Comparison of ENCODE assay signal across 8 cellular contexts in the genomic region with DNA sequence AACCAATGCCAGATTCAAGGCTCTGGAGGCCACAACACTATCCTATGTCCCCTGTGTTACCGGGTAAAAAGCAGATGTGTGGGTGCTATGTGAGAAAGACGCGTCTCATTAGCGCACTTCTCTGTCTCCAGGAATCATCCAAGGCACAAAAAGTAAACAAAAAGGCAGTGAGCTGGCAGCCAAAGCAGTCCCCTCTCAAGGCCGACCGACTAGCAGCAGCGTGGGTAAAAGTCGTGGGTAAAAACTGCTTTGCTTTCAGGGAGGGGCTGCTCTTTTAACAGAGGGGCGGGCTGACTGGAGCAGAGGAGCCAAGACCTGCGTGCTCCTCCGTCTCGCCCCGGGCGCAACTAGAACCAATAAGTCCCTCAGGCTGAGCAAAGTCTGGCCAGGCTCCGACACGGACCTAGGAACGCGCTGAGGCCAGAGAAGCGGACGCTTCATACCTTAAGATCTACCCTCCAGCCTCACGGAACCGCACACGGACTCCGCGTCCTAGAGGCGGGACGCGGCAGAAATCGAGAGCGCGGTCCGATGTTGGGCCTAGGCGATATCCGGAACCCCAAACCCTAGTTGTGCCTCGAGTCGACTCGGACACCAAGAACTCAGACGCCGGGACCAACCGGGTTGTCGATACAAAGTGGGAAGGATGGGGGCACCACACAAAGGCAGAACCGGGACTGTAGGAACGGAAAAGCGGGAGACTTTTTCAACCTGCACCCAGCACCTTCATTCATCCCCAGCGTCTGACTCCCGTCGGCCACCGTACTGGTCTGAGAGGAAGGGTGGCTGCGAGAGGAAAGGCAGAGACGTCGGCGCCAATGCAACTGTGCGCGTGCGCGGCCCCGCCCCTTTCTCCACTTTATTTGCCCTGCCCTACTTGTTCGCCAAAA. TPM values are rescaled to one million over a fixed set of nuclear protein-coding genes. Genes with fewer than 3 reads are reported as not detected.
A peak's percentile ranks its signal among the peaks of the same experiment; 100 is the strongest.
DNase-seq lines count a peak whose midpoint lies in the region; ATAC-seq and TF ChIP-seq lines count a peak whose summit lies in the region.

A gene with protein sequence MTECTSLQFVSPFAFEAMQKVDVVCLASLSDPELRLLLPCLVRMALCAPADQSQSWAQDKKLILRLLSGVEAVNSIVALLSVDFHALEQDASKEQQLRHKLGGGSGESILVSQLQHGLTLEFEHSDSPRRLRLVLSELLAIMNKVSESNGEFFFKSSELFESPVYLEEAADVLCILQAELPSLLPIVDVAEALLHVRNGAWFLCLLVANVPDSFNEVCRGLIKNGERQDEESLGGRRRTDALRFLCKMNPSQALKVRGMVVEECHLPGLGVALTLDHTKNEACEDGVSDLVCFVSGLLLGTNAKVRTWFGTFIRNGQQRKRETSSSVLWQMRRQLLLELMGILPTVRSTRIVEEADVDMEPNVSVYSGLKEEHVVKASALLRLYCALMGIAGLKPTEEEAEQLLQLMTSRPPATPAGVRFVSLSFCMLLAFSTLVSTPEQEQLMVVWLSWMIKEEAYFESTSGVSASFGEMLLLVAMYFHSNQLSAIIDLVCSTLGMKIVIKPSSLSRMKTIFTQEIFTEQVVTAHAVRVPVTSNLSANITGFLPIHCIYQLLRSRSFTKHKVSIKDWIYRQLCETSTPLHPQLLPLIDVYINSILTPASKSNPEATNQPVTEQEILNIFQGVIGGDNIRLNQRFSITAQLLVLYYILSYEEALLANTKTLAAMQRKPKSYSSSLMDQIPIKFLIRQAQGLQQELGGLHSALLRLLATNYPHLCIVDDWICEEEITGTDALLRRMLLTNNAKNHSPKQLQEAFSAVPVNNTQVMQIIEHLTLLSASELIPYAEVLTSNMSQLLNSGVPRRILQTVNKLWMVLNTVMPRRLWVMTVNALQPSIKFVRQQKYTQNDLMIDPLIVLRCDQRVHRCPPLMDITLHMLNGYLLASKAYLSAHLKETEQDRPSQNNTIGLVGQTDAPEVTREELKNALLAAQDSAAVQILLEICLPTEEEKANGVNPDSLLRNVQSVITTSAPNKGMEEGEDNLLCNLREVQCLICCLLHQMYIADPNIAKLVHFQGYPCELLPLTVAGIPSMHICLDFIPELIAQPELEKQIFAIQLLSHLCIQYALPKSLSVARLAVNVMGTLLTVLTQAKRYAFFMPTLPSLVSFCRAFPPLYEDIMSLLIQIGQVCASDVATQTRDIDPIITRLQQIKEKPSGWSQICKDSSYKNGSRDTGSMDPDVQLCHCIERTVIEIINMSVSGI (minus strand): TSS at position 772 of the 890 bp plus-strand sequence. CDS start 1,338 bp downstream, outside the sequence.

- H3K9me3 ChIP-seq in adrenal gland (replicated peaks in 1 of 3), result no peaks in the 10 kb centered on the region
- no peaks in the 10 kb centered on the region for H3K9me3 ChIP-seq in left ventricle myocardium inferior (replicated peaks)
- H3K9me3 ChIP-seq in upper lobe of right lung, result no peaks in the 10 kb centered on the region

- H3K4me3 ChIP-seq in adrenal gland (peak within 1 kb of the TSS in 3 of 4 donors; percentile 57 to 71 (median 65)), left ventricle myocardium inferior (peak within 1 kb of the TSS; percentile 92), upper lobe of right lung (peak within 1 kb of the TSS; percentile 76)

- H3K27ac ChIP-seq in adrenal gland, result peak within 1 kb of the TSS; percentile 17 to 92 (median 76)
- peak within 1 kb of the TSS; percentile 88 for H3K27ac ChIP-seq in left ventricle myocardium inferior (replicated peaks)
- peak within 1 kb of the TSS; percentile 89 for H3K27ac ChIP-seq in upper lobe of right lung

- H3K36me3 ChIP-seq in adrenal gland (replicated peaks in 1 of 2) (peaks cover 0 to 21% of the 10 kb centered on the region in 2 donors), left ventricle myocardium inferior (peaks cover 27% of the 10 kb centered on the region), upper lobe of right lung (peaks cover 24% of the 10 kb centered on the region)

- POLR2A ChIA-PET in T-cell (lab: Charles Lee), result interaction anchor here in 1 of 2 donors (0.6 kb wide), 1 partner anchor 92 kb away, joined by 3 read pairs; no protein-coding TSS in a partner anchor

- H3K27me3 ChIP-seq in adrenal gland (no peaks in the 10 kb centered on the region), left ventricle myocardium inferior (ENCODE audit: low read depth) (no peaks in the 10 kb centered on the region), upper lobe of right lung (no peaks in the 10 kb centered on the region)

- H3K4me1 Mint-ChIP-seq in T-cell (peaks cover 21 to 22% (median 21%) of the 10 kb centered on the region in 3 donors), progenitor cell of endocrine pancreas (ENCODE audit: low read depth) (peaks cover 12% of the 10 kb centered on the region)

- H3K4me1 ChIP-seq in adrenal gland (replicated peaks in 1 of 2) (peaks cover 6 to 13% of the 10 kb centered on the region in 2 donors), left ventricle myocardium inferior (peaks cover 21% of the 10 kb centered on the region), upper lobe of right lung (peaks cover 9% of the 10 kb centered on the region)

- H3K27me3 Mint-ChIP-seq in T-cell (peaks cover 4% of the 10 kb centered on the region in 2 donors), progenitor cell of endocrine pancreas (peaks cover 4% of the 10 kb centered on the region)

- WGBS in adrenal gland, 4 donors, result 0 to 1% (median 0%) methylated on average over 23 to 58 of the region's 58 CpGs

- peak in 2 of 6 experiments; percentile 12 to 14 for TF ChIP-seq CTCF in adrenal gland (IDR thresholded peaks at IDR 0.05)
- no peak for TF ChIP-seq CTCF in left ventricle myocardium inferior (IDR thresholded peaks at IDR 0.05; ENCODE audit: borderline replicate concordance)
- no peak for TF ChIP-seq CTCF in progenitor cell of endocrine pancreas (IDR thresholded peaks at IDR 0.05; ENCODE audit: unreplicated experiment)
- no peak for TF ChIP-seq CTCF in upper lobe of right lung (IDR thresholded peaks at IDR 0.05)

- TF ChIP-seq POLR2A in GM10847 (IDR thresholded peaks at IDR 0.05; ENCODE audit: extremely low read depth, insufficient read length), result peak; percentile 90
- peak; percentile 64 to 81 for TF ChIP-seq POLR2A in adrenal gland (IDR thresholded peaks at IDR 0.05)

- intact Hi-C loops in adrenal gland (cut with DNase I) (no loop called here), left ventricle myocardium inferior (cut with micrococcal nuclease) (no loop called here), upper lobe of right lung (cut with DNase I) (no loop called here)

- CTCF ChIA-PET in T-cell (lab: Charles Lee), result no interaction called here

- peak; percentile 63 for ATAC-seq in HG02852 (IDR thresholded peaks at IDR 0.05; ENCODE audit: unreplicated experiment)
- peak; percentile 89 to 92 (median 90) for ATAC-seq in T-cell (replicated peaks in 1 of 4)
- peak; percentile 98 for ATAC-seq in upper lobe of right lung

- DNase-seq in NCI-H146 (lab: John Stamatoyannopoulos, UW) (peak; percentile 91), T-cell (peak; percentile 90 to 97 (median 94)), adrenal gland (peak; percentile 95 to 98 (median 96)), left ventricle myocardium inferior (peak; percentile 97), progenitor cell of endocrine pancreas (ENCODE audit: low spot score, unreplicated experiment) (peak; percentile 79), upper lobe of right lung (peak; percentile 98)

- H3K4me3 Mint-ChIP-seq in T-cell, result peak within 1 kb of the TSS; percentile 87 to 92 (median 90)
- peak within 1 kb of the TSS; percentile 88 for H3K4me3 Mint-ChIP-seq in progenitor cell of endocrine pancreas (ENCODE audit: low read depth)

- H3K9me3 Mint-ChIP-seq in T-cell (no peaks in the 10 kb centered on the region), progenitor cell of endocrine pancreas (ENCODE audit: low read depth) (no peaks in the 10 kb centered on the region)

- H3K36me3 Mint-ChIP-seq in T-cell (peaks cover 8% of the 10 kb centered on the region), progenitor cell of endocrine pancreas (ENCODE audit: insufficient read depth) (peaks cover 2% of the 10 kb centered on the region)

- H3K27ac Mint-ChIP-seq in T-cell, result peak within 1 kb of the TSS; percentile 95
- peak within 1 kb of the TSS; percentile 94 for H3K27ac Mint-ChIP-seq in progenitor cell of endocrine pancreas

RNA-seq across cellular contexts. Expression of the gene that starts here (rescaled TPM):
- total RNA-seq in T-cell, result 10 to 100 TPM; 15.2 to 21.2 (median 16.9) TPM
- 10 to 100 TPM in 3 of 8 donors, 1 to 10 TPM in 5; 3.9 to 14.1 (median 9.3) TPM for total RNA-seq in adrenal gland
- 1 to 10 TPM; 1.3 to 7.6 (median 1.9) TPM for polyA plus RNA-seq in adrenal gland
- 10.9 TPM for total RNA-seq in left ventricle myocardium inferior
- total RNA-seq in progenitor cell of endocrine pancreas, result 16.9 and 18.2 TPM in 2 replicates
- total RNA-seq in upper lobe of right lung, result 10.9 TPM

Comparison
In these comparisons a context has a peak if more than half of its experiments do, and no peak if none do; other contexts are left out.
1. Peak in every context shown above with its lines: DNase-seq, ATAC-seq, H3K4me3 ChIP-seq and H3K27ac ChIP-seq.